In genomic region chr3:45112939-45113338, GRCh38 we compare ENCODE assay signal across 16 cellular contexts. TPM values are rescaled to one million over a fixed set of nuclear protein-coding genes. Genes with fewer than 3 reads are reported as not detected.
DNase-seq lines count a peak whose midpoint lies in the region; ATAC-seq, FAIRE-seq and TF ChIP-seq lines count a peak whose summit lies in the region.
"Had no signal": no experiment of that assay in that cellular context is flagged by ENCODE, and none has a peak within 500 bp of the region (broad histone marks: within the 10 kb centered on the region; RNA-seq: fewer than 3 reads in every experiment).

No MANE protein-coding gene starts in this region.

- TF ChIP-seq CTCF in breast epithelium (IDR thresholded peaks at IDR 0.05) (no peak), K562 (IDR thresholded peaks at IDR 0.05 in 2 of 3, conservative IDR thresholded peaks at IDR 0.05 in 1 of 3; ENCODE audit: insufficient read depth in 2 of 3, low read depth in 1 of 3, low read length in 3 of 3) (no peak), OCI-LY7 (conservative IDR thresholded peaks at IDR 0.05; ENCODE audit: low read length) (no peak), A673 (conservative IDR thresholded peaks at IDR 0.05; ENCODE audit: low read depth, low read length) (no peak)

- H3K79me2 ChIP-seq in K562 (ENCODE audit: control insufficient read depth, insufficient read depth, low read length) = no peaks in the 10 kb centered on the region
- H3K79me2 ChIP-seq in OCI-LY7 (ENCODE audit: insufficient read depth, low read depth, low read length) = no peaks in the 10 kb centered on the region

- H3K27me3 ChIP-seq in breast epithelium (no peaks in the 10 kb centered on the region), K562 (ENCODE audit: control insufficient read depth in 2 of 2, insufficient read depth in 2 of 2, low read length in 2 of 2) (no peaks in the 10 kb centered on the region), A673 (replicated peaks; ENCODE audit: insufficient read depth, low read depth, low read length, poor library complexity) (no peaks in the 10 kb centered on the region)
- H3K27me3 ChIP-seq: adrenal gland had no signal

- ATAC-seq in K562 = peak; percentile 8; the same call in 1 of the 3 replicates

- TF ChIP-seq EP300 in K562 (IDR thresholded peaks at IDR 0.05; ENCODE audit: low read length) = no peak

- H2AFZ ChIP-seq in K562 (ENCODE audit: low read depth, low read length) (peak overlapping the region; percentile 30; the same call in 1 of the 2 replicates), OCI-LY7 (ENCODE audit: low read length) (no peak overlapping the region)

- BruUV-seq in K562 (replicated peaks; lab: Mats Ljungman, UMichigan) (no TSS peak), OCI-LY7 (replicated peaks; lab: Mats Ljungman, UMichigan) (no TSS peak), A673 (replicated peaks; lab: Mats Ljungman, UMichigan) (no TSS peak)

- H3K36me3 ChIP-seq in breast epithelium (no peaks in the 10 kb centered on the region), K562 (ENCODE audit: control insufficient read depth, insufficient read depth, low read length) (peaks cover 7% of the 10 kb centered on the region; the same call in 1 of the 3 replicates), OCI-LY7 (ENCODE audit: insufficient read depth, low read length) (no peaks in the 10 kb centered on the region), A673 (ENCODE audit: insufficient read depth, low read length, poor library complexity, severe bottlenecking) (no peaks in the 10 kb centered on the region)
- H3K36me3 ChIP-seq: adrenal gland had no signal

- 0 out of 4 replicates have a peak, but pooled peaks of 1 of the 2 experiments have one; percentile 3 for TF ChIP-seq RAD21 in K562 (CRISPR knock-in tag; conservative IDR thresholded peaks at IDR 0.05 in 1 of 2, IDR thresholded peaks at IDR 0.05 in 1 of 2)

- in situ Hi-C loops in T47D (cut with HindIII; ENCODE audit: low pct_unique_long_range_greater_than_20kb, low sequenced_read_pairs) = no loop called here
- in situ Hi-C loops in K562 (cut with MboI) = no loop called here

- POLR2A ChIA-PET in K562 (lab: Yijun Ruan, JAX) (interaction anchor here (0.6 to 1.8 kb wide), 6 partner anchors 9 to 135 kb away, joined by 3 to 6 read pairs (median 4); no protein-coding TSS in a partner anchor), OCI-LY7 (lab: Charles Lee) (no interaction called here), A673 (lab: Charles Lee; ENCODE audit: low non-redundant PET) (no interaction called here)

- H3K27ac ChIP-seq in breast epithelium = no peak overlapping the region
- H3K27ac ChIP-seq in K562 (ENCODE audit: extremely low read depth, low read depth, low read length) = peak overlapping the region; percentile 21; the same call in 1 of the 3 replicates
- no peak overlapping the region for H3K27ac ChIP-seq in OCI-LY7 (ENCODE audit: low read depth, low read length, poor library complexity, severe bottlenecking)
- no peak overlapping the region for H3K27ac ChIP-seq in A673 (ENCODE audit: low read depth, low read length, poor library complexity, severe bottlenecking)
- H3K27ac ChIP-seq: adrenal gland, dorsolateral prefrontal cortex had no signal

- CTCF ChIA-PET in K562 (lab: Yijun Ruan, JAX; ENCODE audit: low intra/inter-chr PET ratio) = no interaction called here
- CTCF ChIA-PET in OCI-LY7 (lab: Charles Lee; ENCODE audit: unreplicated experiment) = no interaction called here
- CTCF ChIA-PET in A673 (lab: Charles Lee) = no interaction called here

- H3K4me3 ChIP-seq in breast epithelium (no peak overlapping the region), K562 (no peak overlapping the region), OCI-LY7 (ENCODE audit: low read depth, low read length, poor library complexity, severe bottlenecking) (no peak overlapping the region), A673 (ENCODE audit: low read depth, low read length, poor library complexity, severe bottlenecking) (no peak overlapping the region)
- H3K4me3 ChIP-seq: adrenal gland, dorsolateral prefrontal cortex had no signal

- 50% methylated on average over 4 of the region's 4 CpGs for WGBS in K562 (ENCODE audit: insufficient coverage, low coverage, missing lambda C conversion rate)

- intact Hi-C loops in breast epithelium (cut with DNase I; ENCODE audit: low total_unique reads) = no loop called here
- intact Hi-C loops in K562 (cut with micrococcal nuclease) = no loop called here
- intact Hi-C loops in OCI-LY7 (cut with micrococcal nuclease; ENCODE audit: unreplicated experiment) = no loop called here
- intact Hi-C loops in A673 (cut with micrococcal nuclease; ENCODE audit: unreplicated experiment) = no loop called here

- H3K4me2 ChIP-seq in K562 (ENCODE audit: insufficient read depth, low read length) (no peak overlapping the region), OCI-LY7 (ENCODE audit: low read length) (no peak overlapping the region)

- H3K9ac ChIP-seq in K562 (ENCODE audit: insufficient read depth in 1 of 2, low read depth in 2 of 2, low read length in 2 of 2) = no peak overlapping the region

- TF ChIP-seq POLR2A in breast epithelium (IDR thresholded peaks at IDR 0.05) (no peak), K562 (conservative IDR thresholded peaks at IDR 0.05) (no peak)

- no peaks in the 10 kb centered on the region for H3K9me1 ChIP-seq in K562 (ENCODE audit: control insufficient read depth, insufficient read depth, low read length)

- FAIRE-seq in K562 (lab: Jason Lieb, UNC) = no peak
- FAIRE-seq: H1 had no signal

- H4K20me1 ChIP-seq in K562 (replicated peaks; ENCODE audit: control insufficient read depth, insufficient read depth, low read length) (no peaks in the 10 kb centered on the region), OCI-LY7 (ENCODE audit: insufficient read depth, low read length) (no peaks in the 10 kb centered on the region)

- H3K9me2 ChIP-seq in OCI-LY7 (ENCODE audit: insufficient read depth, low read length) = no peaks in the 10 kb centered on the region

- DNase-seq in T47D (ENCODE audit: low read depth in 1 of 2, low spot score in 1 of 2) = peak; percentile 45 to 80
- DNase-seq in breast epithelium (ENCODE audit: low spot score in 2 of 2) = no peak
- DNase-seq in K562 (ENCODE audit: extremely low read depth in 1 of 4, low spot score in 3 of 4) = no peak
- peak; percentile 68 for DNase-seq in iris pigment epithelial cell (ENCODE audit: low read depth)
- no peak for DNase-seq in NCI-H146 (lab: John Stamatoyannopoulos, UW)
- DNase-seq in OCI-LY7 (ENCODE audit: low spot score) = no peak
- no peak for DNase-seq in NCI-H2081 (lab: John Stamatoyannopoulos, UW)
- DNase-seq in A673 (ENCODE audit: low spot score) = no peak
- DNase-seq: activated CD8-positive, alpha-beta memory T cell treated with anti-CD3 and anti-CD28 coated beads, Interleukin-2, amount 50 U/mL, for 48 hours; dorsolateral prefrontal cortex; NCI-H1048; NCI-H446; SHP77 had no signal

- H3K4me1 ChIP-seq in breast epithelium (no peaks in the 10 kb centered on the region), K562 (replicated peaks in 1 of 2; ENCODE audit: control insufficient read depth in 2 of 2, insufficient read depth in 2 of 2, low read length in 2 of 2) (peaks cover 6 to 45% of the 10 kb centered on the region in 2 experiments; a peak in 4 of 5 replicates), OCI-LY7 (ENCODE audit: insufficient read depth, low read length, poor library complexity, severe bottlenecking) (no peaks in the 10 kb centered on the region), A673 (ENCODE audit: insufficient read depth, low read length, poor library complexity, severe bottlenecking) (no peaks in the 10 kb centered on the region)
- H3K4me1 ChIP-seq: adrenal gland had no signal

- H3K9me3 ChIP-seq in breast epithelium = no peaks in the 10 kb centered on the region
- H3K9me3 ChIP-seq in K562 (replicated peaks; ENCODE audit: control insufficient read depth, insufficient read depth, low read depth, low read length) = no peaks in the 10 kb centered on the region
- no peaks in the 10 kb centered on the region for H3K9me3 ChIP-seq in OCI-LY7 (ENCODE audit: low read length)
- no peaks in the 10 kb centered on the region for H3K9me3 ChIP-seq in A673 (ENCODE audit: low read depth, low read length, poor library complexity, severe bottlenecking)
- H3K9me3 ChIP-seq: adrenal gland had no signal

TF ChIP-seq in K562, 482 proteins besides CTCF, POLR2A, EP300 and RAD21 (continues in another document):
- TF ChIP-seq CEBPG (CRISPR knock-in tag; IDR thresholded peaks at IDR 0.05) (no peak), CEBPG (tag; conservative IDR thresholded peaks at IDR 0.05 in 1 of 2, IDR thresholded peaks at IDR 0.05 in 1 of 2) (peak; percentile 15 to 38; a peak in 2 of 4 replicates), NR2C1 (IDR thresholded peaks at IDR 0.05) (no peak), NR2C1 (tag; IDR thresholded peaks at IDR 0.05) (0 out of 2 replicates have a peak, but pooled peaks have one; percentile 29)

RNA-seq across cellular contexts. Expression of gene CDCP1, which starts 33.2 kb away (rescaled TPM):
- total RNA-seq in breast epithelium = 10 to 100 TPM in 1 of 3 donors, 1 to 10 TPM in 2; 1.9 to 11.3 (median 8.5) TPM
- total RNA-seq in K562 (2011; cell fraction: chromatin; rRNA removed; ENCODE audit: low replicate concordance) = 51.7 and 78.6 TPM in 2 replicates
- total RNA-seq in K562 (2011; cell fraction: nucleolus; rRNA removed) = 37.6 and 51.9 TPM in 2 replicates
- total RNA-seq in K562 (2011; cell fraction: nucleoplasm; rRNA removed) = 53.8 and 71.8 TPM in 2 replicates
- total RNA-seq in K562 (2014; rRNA removed) = 5.2 and 6.4 TPM in 2 replicates
- 5.5 and 6.5 TPM in 2 replicates for total RNA-seq in K562 (2014; rRNA removed; fragmentation: Illumina TruSeq; extraction: Trizol)
- total RNA-seq in K562 (2015; rRNA removed; fragmentation: Illumina TruSeq; extraction: Trizol) = 5.0 and 5.1 TPM in 2 replicates
- total RNA-seq in K562 (2021) = 13.9 and 16.4 TPM in 2 replicates
- 13.9 and 14.5 TPM in 2 replicates for polyA plus RNA-seq in K562 (2011; rRNA removed)
- 15.2 and 15.5 TPM in 2 replicates for polyA plus RNA-seq in K562 (2011; cell fraction: cytosol; rRNA removed)
- polyA plus RNA-seq in K562 (2011; cell fraction: nucleus; rRNA removed) = 13.1 and 19.9 TPM in 2 replicates
- polyA plus RNA-seq in K562 (2012) = 10.4 and 16.8 TPM in 2 replicates
- 9.8 and 11.2 TPM in 2 replicates for polyA plus RNA-seq in K562 (2014; fragmentation: Illumina TruSeq; extraction: Trizol)
- polyA plus RNA-seq in K562 (2014; fragmentation: Nextera tagmentation; extraction: Ambion mirVana) = 1 to 10 TPM; 3.9 to 4.8 TPM
- polyA plus RNA-seq in K562 (2014; rRNA removed) = 5.1 and 6.0 TPM in 2 replicates
- 18.4 and 20.2 TPM in 2 replicates for polyA minus RNA-seq in K562 (2011; rRNA and poly(A)+ RNA removed)
- 19.9 and 20.8 TPM in 2 replicates for polyA minus RNA-seq in K562 (2011; cell fraction: cytosol; rRNA and poly(A)+ RNA removed)
- 7.9 and 14.8 TPM in 2 replicates for polyA minus RNA-seq in K562 (2011; cell fraction: nucleus; rRNA and poly(A)+ RNA removed)
- not detected in 2 replicates for total RNA-seq in OCI-LY7 (2014; rRNA removed; shearing (Covaris generic))
- 0.07 TPM in 1 of 2 replicates, not detected in the other for total RNA-seq in OCI-LY7 (2022)
- total RNA-seq in A673 (2021) = 0.13 and 0.70 TPM in 2 replicates
- polyA plus RNA-seq: neural cell had no signal

Comparison
In these comparisons a context has a peak if more than half of its experiments do, and no peak if none do; other contexts are left out.
1. DNase-seq: peak in T47D (2 of 2) and iris pigment epithelial cell (single experiment); none in breast epithelium (0 of 2), K562 (0 of 4), NCI-H146 (single experiment), OCI-LY7 (single experiment), NCI-H2081 (0 of 2) and A673 (single experiment).